In genomic region chr12:120542166-120542565, GRCh38 we compare ENCODE assay signal across 19 cellular contexts. TPM values are rescaled to one million over a fixed set of nuclear protein-coding genes. Genes with fewer than 3 reads are reported as not detected.
DNase-seq lines count a peak whose midpoint lies in the region; ATAC-seq, FAIRE-seq and TF ChIP-seq lines count a peak whose summit lies in the region.
"Had no signal": no experiment of that assay in that cellular context is flagged by ENCODE, and none has a peak within 500 bp of the region (broad histone marks: within the 10 kb centered on the region; RNA-seq: fewer than 3 reads in every experiment).

No MANE protein-coding gene starts in this region.

- TF ChIP-seq RAD21 in HepG2 (CRISPR knock-in tag; IDR thresholded peaks at IDR 0.05) = no peak

- no peak overlapping the region for H4K12ac ChIP-seq in trophoblast cell (ENCODE audit: low read depth, low read length)

- H3K36me3 ChIP-seq in HepG2 (replicated peaks in 1 of 2; ENCODE audit: control insufficient read depth in 1 of 2, insufficient read depth in 2 of 2, low read length in 2 of 2) (peaks cover 6 to 42% of the 10 kb centered on the region in 2 experiments), right lobe of liver (peaks cover 8 to 11% (median 9%) of the 10 kb centered on the region in 4 donors), trophoblast cell (ENCODE audit: control insufficient read depth in 1 of 2, insufficient read depth in 2 of 2, low read length in 2 of 2) (peaks cover 10 to 11% of the 10 kb centered on the region in 2 experiments)

- no peak overlapping the region for H2BK120ac ChIP-seq in trophoblast cell (ENCODE audit: insufficient read depth, low read length, poor library complexity)

- CTCF ChIA-PET in HepG2 (lab: Yijun Ruan, JAX; ENCODE audit: low intra/inter-chr PET ratio, low total read pairs) = no interaction called here

- peaks cover 87% of the 10 kb centered on the region for H4K20me1 ChIP-seq in HepG2 (ENCODE audit: insufficient read depth, low read length)

- H3K4ac ChIP-seq in trophoblast cell (ENCODE audit: low read depth, low read length) = peak overlapping the region; percentile 98

- H3K79me2 ChIP-seq in HepG2 (ENCODE audit: insufficient read depth, low read length) = peaks cover 85% of the 10 kb centered on the region
- peaks cover 15% of the 10 kb centered on the region for H3K79me2 ChIP-seq in trophoblast cell (ENCODE audit: control insufficient read depth, insufficient read depth, low read length, poor library complexity)

- intact Hi-C loops in HepG2 (cut with micrococcal nuclease; ENCODE audit: unreplicated experiment) = no loop called here
- intact Hi-C loops in right lobe of liver (cut with DNase I) = no loop called here

- in situ Hi-C loops in HepG2 (cut with HindIII; ENCODE audit: extremely low pct_ligation_motif_present, low pct_unique_long_range_greater_than_20kb) = no loop called here

- TF ChIP-seq CTCF in HepG2 (CRISPR knock-in tag; IDR thresholded peaks at IDR 0.05) (no peak), right lobe of liver (IDR thresholded peaks at IDR 0.05) (no peak), VCaP (conservative IDR thresholded peaks at IDR 0.05) (no peak), omental fat pad (IDR thresholded peaks at IDR 0.05) (no peak)

- H3K27ac ChIP-seq in HepG2 (ENCODE audit: extremely low read length, insufficient read depth, low read length) = no peak overlapping the region
- no peak overlapping the region for H3K27ac ChIP-seq in right lobe of liver
- H3K27ac ChIP-seq in VCaP = peak overlapping the region; percentile 98
- H3K27ac ChIP-seq in trophoblast cell (ENCODE audit: low read depth, low read length) = no peak overlapping the region
- H3K27ac ChIP-seq: C4-2B, PC-9 had no signal

- no TSS peak for BruUV-seq in HepG2 (replicated peaks; lab: Mats Ljungman, UMichigan)

- no peak overlapping the region for H3K23ac ChIP-seq in trophoblast cell (ENCODE audit: low read length)

- no peak overlapping the region for H2BK5ac ChIP-seq in trophoblast cell (ENCODE audit: low read depth, low read length, poor library complexity)

- POLR2A ChIA-PET in HepG2 (lab: Yijun Ruan, JAX) = interaction anchor here (1.0 kb wide), 1 partner anchor 39 kb away, joined by 3 read pairs; the partner anchor contains the start of gene POP5

- H3K9ac ChIP-seq in HepG2 (ENCODE audit: insufficient read depth, low read depth, low read length) (no peak overlapping the region), trophoblast cell (ENCODE audit: low read length) (no peak overlapping the region)

- TF ChIP-seq POLR2A in HepG2 (IDR thresholded peaks at IDR 0.05; ENCODE audit: insufficient read depth in 1 of 2, low read depth in 2 of 2, low read length in 2 of 2) = no peak
- TF ChIP-seq POLR2A in right lobe of liver (IDR thresholded peaks at IDR 0.05) = no peak

- H3K4me3 ChIP-seq in HepG2 (replicated peaks in 1 of 3; ENCODE audit: insufficient read depth in 1 of 3, low read depth in 2 of 3, low read length in 3 of 3) = no peak overlapping the region
- no peak overlapping the region for H3K4me3 ChIP-seq in right lobe of liver
- H3K4me3 ChIP-seq in trophoblast cell (ENCODE audit: low read depth, low read length) = no peak overlapping the region
- H3K4me3 ChIP-seq: MG63, PC-9 had no signal

- no peaks in the 10 kb centered on the region for H3K27me3 ChIP-seq in HepG2 (ENCODE audit: control insufficient read depth in 1 of 2, insufficient read depth in 2 of 2, low read length in 2 of 2)
- no peaks in the 10 kb centered on the region for H3K27me3 ChIP-seq in right lobe of liver
- no peaks in the 10 kb centered on the region for H3K27me3 ChIP-seq in trophoblast cell (ENCODE audit: insufficient read depth, low read length)
- H3K27me3 ChIP-seq: MG63 had no signal

- H3K9me3 ChIP-seq in HepG2 (ENCODE audit: low read length) (no peaks in the 10 kb centered on the region), right lobe of liver (no peaks in the 10 kb centered on the region), trophoblast cell (ENCODE audit: insufficient read depth, low read depth, low read length) (no peaks in the 10 kb centered on the region)
- H3K9me3 ChIP-seq: MG63 had no signal

- no peak for TF ChIP-seq EP300 in HepG2 (IDR thresholded peaks at IDR 0.05; ENCODE audit: low read depth in 2 of 2, low read length in 2 of 2)
- no peak for TF ChIP-seq EP300 in HepG2 (CRISPR knock-in tag; IDR thresholded peaks at IDR 0.05; ENCODE audit: borderline replicate concordance)

- FAIRE-seq in HepG2 (lab: Jason Lieb, UNC) = no peak
- FAIRE-seq: G401.6 had no signal

- H3K18ac ChIP-seq in trophoblast cell (ENCODE audit: low read length) = no peak overlapping the region

- H3K4me1 ChIP-seq in HepG2 (ENCODE audit: insufficient read depth, low read length) (peaks cover 91% of the 10 kb centered on the region), right lobe of liver (peaks cover 2 to 59% (median 27%) of the 10 kb centered on the region in 4 donors), trophoblast cell (ENCODE audit: control insufficient read depth in 1 of 2, insufficient read depth in 2 of 2, low read length in 2 of 2) (peaks cover 0 to under 1% of the 10 kb centered on the region in 2 experiments)

- DNase-seq in HepG2 (ENCODE audit: low spot score) (no peak), right lobe of liver (no peak), trophoblast cell (no peak), NCI-H2029 treated with DMSO at 0.1 percent for 48 hours (lab: John Stamatoyannopoulos, UW) (no peak), omental fat pad (ENCODE audit: low spot score) (no peak)
- DNase-seq in activated effector memory CD4-positive, alpha-beta T cell treated with anti-CD3 and anti-CD28 coated beads, Interleukin-2, amount 50 U/mL, for 16 hours = no peak
- DNase-seq: COR-L47, H7, Karpas-422, MG63, NCI-H1092, NCI-H1436 treated with DMSO at 0.1 percent for 48 hours, NCI-H2029, NCI-H2171, NCI-H526, PC-9 had no signal

- H3K14ac ChIP-seq in trophoblast cell (ENCODE audit: low read length) = no peak overlapping the region

- H4K8ac ChIP-seq in trophoblast cell (ENCODE audit: low read depth, low read length) = no peak overlapping the region

- H3K79me1 ChIP-seq in trophoblast cell (ENCODE audit: low read length) = no peaks in the 10 kb centered on the region

- no peak overlapping the region for H3K4me2 ChIP-seq in HepG2 (ENCODE audit: low read depth, low read length)
- no peak overlapping the region for H3K4me2 ChIP-seq in trophoblast cell (ENCODE audit: low read length)
- H3K4me2 ChIP-seq: PC-9 had no signal

- H4K91ac ChIP-seq in trophoblast cell (ENCODE audit: low read depth, low read length) = no peak overlapping the region

- 100% methylated on average over 4 of the region's 5 CpGs for WGBS in HepG2 (ENCODE audit: low lambda C conversion rate)
- 78% methylated on average over 2 of the region's 5 CpGs for WGBS in right lobe of liver (ENCODE audit: insufficient coverage, low coverage, low lambda C conversion rate, missing lambda C conversion rate)
- WGBS in trophoblast cell (ENCODE audit: extremely low coverage, insufficient coverage, insufficient read length) = no CpG with 5 or more reads among the region's 5 CpGs

- H2AK5ac ChIP-seq in trophoblast cell (ENCODE audit: low read length) = no peak overlapping the region

- no peak for ATAC-seq in HepG2
- ATAC-seq in right lobe of liver = no peak
- ATAC-seq in omental fat pad (ENCODE audit: low FRiP score) = no peak

- no peak overlapping the region for H2BK12ac ChIP-seq in trophoblast cell (ENCODE audit: low read length)

- H2AFZ ChIP-seq in HepG2 (ENCODE audit: low read length) = no peak overlapping the region
- H2AFZ ChIP-seq in trophoblast cell (ENCODE audit: insufficient read depth, low read length, poor library complexity) = no peak overlapping the region
- H2AFZ ChIP-seq: PC-9 had no signal

RNA-seq across cellular contexts. Expression of gene RNF10, which starts 8.0 kb away (rescaled TPM):
- total RNA-seq in HepG2 (2016; rRNA removed; fragmentation: Illumina TruSeq; extraction: Trizol) = 62.5 and 86.7 TPM in 2 replicates
- 36.2 and 39.7 TPM in 2 replicates for total RNA-seq in HepG2 (2016; cell fraction: cytosol; rRNA removed; fragmentation: Illumina TruSeq; extraction: Trizol; ENCODE audit: low read depth)
- total RNA-seq in HepG2 (2016; cell fraction: insoluble cytoplasmic fraction; rRNA removed; fragmentation: Illumina TruSeq; extraction: Trizol) = 66.2 and 77.2 TPM in 2 replicates
- 104 and 107 TPM in 2 replicates for total RNA-seq in HepG2 (2016; cell fraction: membrane; rRNA removed; fragmentation: Illumina TruSeq; extraction: Trizol)
- total RNA-seq in HepG2 (2016; cell fraction: nucleus; rRNA removed; fragmentation: Illumina TruSeq; extraction: Trizol) = 47.6 and 55.6 TPM in 2 replicates
- 74.5 and 88.0 TPM in 2 replicates for polyA plus RNA-seq in HepG2 (2011; rRNA removed)
- polyA plus RNA-seq in HepG2 (2011; cell fraction: cytosol; rRNA removed) = 62.6 and 91.2 TPM in 2 replicates
- 126 and 135 TPM in 2 replicates for polyA plus RNA-seq in HepG2 (2011; cell fraction: nucleus; rRNA removed)
- polyA plus RNA-seq in HepG2 (2012) = 103 and 107 TPM in 2 replicates
- polyA plus RNA-seq in HepG2 (2016; cell fraction: cytosol; fragmentation: Illumina TruSeq; extraction: Trizol; ENCODE audit: low read depth) = 32.5 and 32.6 TPM in 2 replicates
- 103 and 119 TPM in 2 replicates for polyA plus RNA-seq in HepG2 (2016; cell fraction: insoluble cytoplasmic fraction; fragmentation: Illumina TruSeq; extraction: Trizol; ENCODE audit: low read depth)
- polyA plus RNA-seq in HepG2 (2016; cell fraction: membrane; fragmentation: Illumina TruSeq; extraction: Trizol; ENCODE audit: low read depth) = 97.5 and 104 TPM in 2 replicates
- polyA plus RNA-seq in HepG2 (2016; cell fraction: nucleus; fragmentation: Illumina TruSeq; extraction: Trizol; ENCODE audit: insufficient read depth, low read depth) = 115 and 120 TPM in 2 replicates
- 124 and 137 TPM in 2 replicates for polyA minus RNA-seq in HepG2 (2011; rRNA and poly(A)+ RNA removed; ENCODE audit: low replicate concordance)
- polyA minus RNA-seq in HepG2 (2011; cell fraction: cytosol; rRNA and poly(A)+ RNA removed) = 65.4 and 101 TPM in 2 replicates
- polyA minus RNA-seq in HepG2 (2011; cell fraction: nucleus; rRNA and poly(A)+ RNA removed) = 93.5 and 100 TPM in 2 replicates
- 100 to 1,000 TPM in 2 of 6 experiments, 10 to 100 TPM in 4; 70.8 to 111 (median 90.2) TPM for total RNA-seq in right lobe of liver
- 138 and 143 TPM in 2 replicates for polyA plus RNA-seq in trophoblast cell (2013)
- 100 to 1,000 TPM; 124 to 217 (median 167) TPM for total RNA-seq in omental fat pad

RNA-seq across cellular contexts. Expression of gene COQ5, which starts 13.2 kb away (rescaled TPM):
- 41.5 and 59.8 TPM in 2 replicates for total RNA-seq in HepG2 (2016; rRNA removed; fragmentation: Illumina TruSeq; extraction: Trizol)
- total RNA-seq in HepG2 (2016; cell fraction: cytosol; rRNA removed; fragmentation: Illumina TruSeq; extraction: Trizol; ENCODE audit: low read depth) = 8.7 and 10.8 TPM in 2 replicates
- total RNA-seq in HepG2 (2016; cell fraction: insoluble cytoplasmic fraction; rRNA removed; fragmentation: Illumina TruSeq; extraction: Trizol) = 43.6 and 64.0 TPM in 2 replicates
- 18.6 and 20.4 TPM in 2 replicates for total RNA-seq in HepG2 (2016; cell fraction: membrane; rRNA removed; fragmentation: Illumina TruSeq; extraction: Trizol)
- total RNA-seq in HepG2 (2016; cell fraction: nucleus; rRNA removed; fragmentation: Illumina TruSeq; extraction: Trizol) = 16.9 and 17.7 TPM in 2 replicates
- polyA plus RNA-seq in HepG2 (2011; rRNA removed) = 27.6 and 36.4 TPM in 2 replicates
- polyA plus RNA-seq in HepG2 (2011; cell fraction: cytosol; rRNA removed) = 21.5 and 30.8 TPM in 2 replicates
- 7.0 and 10.9 TPM in 2 replicates for polyA plus RNA-seq in HepG2 (2011; cell fraction: nucleus; rRNA removed)
- polyA plus RNA-seq in HepG2 (2012) = 30.7 and 41.3 TPM in 2 replicates
- 6.7 and 7.2 TPM in 2 replicates for polyA plus RNA-seq in HepG2 (2016; cell fraction: cytosol; fragmentation: Illumina TruSeq; extraction: Trizol; ENCODE audit: low read depth)
- 48.1 and 57.1 TPM in 2 replicates for polyA plus RNA-seq in HepG2 (2016; cell fraction: insoluble cytoplasmic fraction; fragmentation: Illumina TruSeq; extraction: Trizol; ENCODE audit: low read depth)
- 13.5 and 13.8 TPM in 2 replicates for polyA plus RNA-seq in HepG2 (2016; cell fraction: membrane; fragmentation: Illumina TruSeq; extraction: Trizol; ENCODE audit: low read depth)
- polyA plus RNA-seq in HepG2 (2016; cell fraction: nucleus; fragmentation: Illumina TruSeq; extraction: Trizol; ENCODE audit: insufficient read depth, low read depth) = 23.9 and 28.2 TPM in 2 replicates
- 13.5 and 14.6 TPM in 2 replicates for polyA minus RNA-seq in HepG2 (2011; rRNA and poly(A)+ RNA removed; ENCODE audit: low replicate concordance)
- polyA minus RNA-seq in HepG2 (2011; cell fraction: cytosol; rRNA and poly(A)+ RNA removed) = 11.5 and 13.0 TPM in 2 replicates
- polyA minus RNA-seq in HepG2 (2011; cell fraction: nucleus; rRNA and poly(A)+ RNA removed) = 17.9 and 19.7 TPM in 2 replicates
- 10 to 100 TPM; 21.6 to 37.9 (median 31.0) TPM for total RNA-seq in right lobe of liver
- 24.0 and 26.0 TPM in 2 replicates for polyA plus RNA-seq in trophoblast cell (2013)
- 10 to 100 TPM; 14.4 to 31.2 (median 25.4) TPM for total RNA-seq in omental fat pad

RNA-seq across cellular contexts. Expression of gene POP5, which starts 39.0 kb away (rescaled TPM):
- 54.3 and 61.3 TPM in 2 replicates for total RNA-seq in HepG2 (2016; rRNA removed; fragmentation: Illumina TruSeq; extraction: Trizol)
- total RNA-seq in HepG2 (2016; cell fraction: cytosol; rRNA removed; fragmentation: Illumina TruSeq; extraction: Trizol; ENCODE audit: low read depth) = 9.2 and 10.3 TPM in 2 replicates
- total RNA-seq in HepG2 (2016; cell fraction: insoluble cytoplasmic fraction; rRNA removed; fragmentation: Illumina TruSeq; extraction: Trizol) = 59.2 and 60.3 TPM in 2 replicates
- 18.4 and 20.5 TPM in 2 replicates for total RNA-seq in HepG2 (2016; cell fraction: membrane; rRNA removed; fragmentation: Illumina TruSeq; extraction: Trizol)
- 45.0 and 46.6 TPM in 2 replicates for total RNA-seq in HepG2 (2016; cell fraction: nucleus; rRNA removed; fragmentation: Illumina TruSeq; extraction: Trizol)
- 43.4 and 45.6 TPM in 2 replicates for polyA plus RNA-seq in HepG2 (2011; rRNA removed)
- 45.5 and 48.2 TPM in 2 replicates for polyA plus RNA-seq in HepG2 (2011; cell fraction: cytosol; rRNA removed)
- polyA plus RNA-seq in HepG2 (2011; cell fraction: nucleus; rRNA removed) = 40.9 and 54.0 TPM in 2 replicates
- polyA plus RNA-seq in HepG2 (2012) = 20.8 and 21.7 TPM in 2 replicates
- 9.2 and 9.4 TPM in 2 replicates for polyA plus RNA-seq in HepG2 (2016; cell fraction: cytosol; fragmentation: Illumina TruSeq; extraction: Trizol; ENCODE audit: low read depth)
- polyA plus RNA-seq in HepG2 (2016; cell fraction: insoluble cytoplasmic fraction; fragmentation: Illumina TruSeq; extraction: Trizol; ENCODE audit: low read depth) = 54.6 and 56.2 TPM in 2 replicates
- 15.0 and 15.5 TPM in 2 replicates for polyA plus RNA-seq in HepG2 (2016; cell fraction: membrane; fragmentation: Illumina TruSeq; extraction: Trizol; ENCODE audit: low read depth)
- 87.8 and 95.7 TPM in 2 replicates for polyA plus RNA-seq in HepG2 (2016; cell fraction: nucleus; fragmentation: Illumina TruSeq; extraction: Trizol; ENCODE audit: insufficient read depth, low read depth)
- polyA minus RNA-seq in HepG2 (2011; rRNA and poly(A)+ RNA removed; ENCODE audit: low replicate concordance) = 17.2 and 66.7 TPM in 2 replicates
- 7.9 and 13.5 TPM in 2 replicates for polyA minus RNA-seq in HepG2 (2011; cell fraction: cytosol; rRNA and poly(A)+ RNA removed)
- polyA minus RNA-seq in HepG2 (2011; cell fraction: nucleus; rRNA and poly(A)+ RNA removed) = 13.8 and 16.9 TPM in 2 replicates
- 10 to 100 TPM; 14.2 to 29.2 (median 23.0) TPM for total RNA-seq in right lobe of liver
- 21.1 and 21.2 TPM in 2 replicates for polyA plus RNA-seq in trophoblast cell (2013)
- total RNA-seq in omental fat pad = 10 to 100 TPM; 20.9 to 44.6 (median 34.3) TPM

RNA-seq across cellular contexts. Expression of gene DYNLL1, which starts 46.3 kb away (rescaled TPM):
- total RNA-seq in HepG2 (2016; rRNA removed; fragmentation: Illumina TruSeq; extraction: Trizol) (271 and 403 TPM in 2 replicates), right lobe of liver (100 to 1,000 TPM in 5 of 6 experiments, 10 to 100 TPM in 1; 85.0 to 189 (median 164) TPM), omental fat pad (100 to 1,000 TPM; 142 to 209 (median 175) TPM)
- total RNA-seq in HepG2 (2016; cell fraction: cytosol; rRNA removed; fragmentation: Illumina TruSeq; extraction: Trizol; ENCODE audit: low read depth) = 125 and 176 TPM in 2 replicates
- 277 and 420 TPM in 2 replicates for total RNA-seq in HepG2 (2016; cell fraction: insoluble cytoplasmic fraction; rRNA removed; fragmentation: Illumina TruSeq; extraction: Trizol)
- total RNA-seq in HepG2 (2016; cell fraction: membrane; rRNA removed; fragmentation: Illumina TruSeq; extraction: Trizol) = 174 and 230 TPM in 2 replicates
- 119 and 123 TPM in 2 replicates for total RNA-seq in HepG2 (2016; cell fraction: nucleus; rRNA removed; fragmentation: Illumina TruSeq; extraction: Trizol)
- 294 and 318 TPM in 2 replicates for polyA plus RNA-seq in HepG2 (2011; rRNA removed)
- polyA plus RNA-seq in HepG2 (2011; cell fraction: cytosol; rRNA removed) = 305 and 402 TPM in 2 replicates
- polyA plus RNA-seq in HepG2 (2011; cell fraction: nucleus; rRNA removed) = 130 and 152 TPM in 2 replicates
- 350 and 505 TPM in 2 replicates for polyA plus RNA-seq in HepG2 (2012)
- polyA plus RNA-seq in HepG2 (2016; cell fraction: cytosol; fragmentation: Illumina TruSeq; extraction: Trizol; ENCODE audit: low read depth) = 240 and 370 TPM in 2 replicates
- polyA plus RNA-seq in HepG2 (2016; cell fraction: insoluble cytoplasmic fraction; fragmentation: Illumina TruSeq; extraction: Trizol; ENCODE audit: low read depth) = 862 and 951 TPM in 2 replicates
- polyA plus RNA-seq in HepG2 (2016; cell fraction: membrane; fragmentation: Illumina TruSeq; extraction: Trizol; ENCODE audit: low read depth) = 322 and 411 TPM in 2 replicates
- 362 and 385 TPM in 2 replicates for polyA plus RNA-seq in HepG2 (2016; cell fraction: nucleus; fragmentation: Illumina TruSeq; extraction: Trizol; ENCODE audit: insufficient read depth, low read depth)
- 59.5 and 114 TPM in 2 replicates for polyA minus RNA-seq in HepG2 (2011; rRNA and poly(A)+ RNA removed; ENCODE audit: low replicate concordance)
- 80.5 and 87.3 TPM in 2 replicates for polyA minus RNA-seq in HepG2 (2011; cell fraction: cytosol; rRNA and poly(A)+ RNA removed)
- 57.0 and 67.4 TPM in 2 replicates for polyA minus RNA-seq in HepG2 (2011; cell fraction: nucleus; rRNA and poly(A)+ RNA removed)
- polyA plus RNA-seq in trophoblast cell (2013) = 658 and 709 TPM in 2 replicates
